ENCODE assay signal across 1 cellular context in the genomic region with DNA sequence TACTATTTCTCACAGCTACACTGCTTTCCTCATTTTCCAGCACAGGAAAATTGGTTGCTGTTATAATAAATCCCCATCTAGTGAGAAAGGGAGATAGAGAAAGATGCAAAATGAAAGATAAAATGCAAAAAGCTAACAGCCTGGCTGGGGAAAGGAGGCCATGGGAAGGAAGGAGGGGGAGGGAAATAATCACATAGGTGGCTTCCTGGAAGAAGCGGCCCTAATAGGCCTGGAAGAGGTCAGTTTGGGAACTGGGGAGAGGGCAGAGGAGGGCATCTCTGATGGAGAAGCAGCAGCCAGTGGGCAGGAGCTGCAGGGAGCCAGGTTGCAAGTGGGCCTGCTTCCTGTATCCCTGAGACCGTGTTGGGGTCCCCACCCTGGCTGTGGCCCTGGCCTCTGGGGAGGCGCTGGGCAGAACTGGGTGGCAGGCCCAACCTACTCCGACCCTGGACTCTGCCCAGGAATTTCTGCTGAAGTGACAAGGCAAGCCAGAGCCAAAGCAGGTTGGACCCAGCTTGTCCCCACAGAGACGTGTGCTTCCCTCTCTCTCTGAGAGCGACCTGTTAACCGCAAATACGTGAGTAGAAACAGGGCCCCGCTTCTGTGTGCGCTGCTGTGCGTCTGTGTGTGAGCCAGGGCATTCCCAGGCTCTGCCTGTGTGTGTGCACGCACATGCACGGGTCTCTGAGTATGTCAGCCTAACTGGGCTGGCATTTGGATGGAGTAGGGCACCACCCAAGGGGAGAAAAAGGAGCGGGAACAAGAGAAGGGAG.
TF ChIP-seq lines count a peak whose summit lies in the region.

No MANE protein-coding gene starts in this region.

TF ChIP-seq in HepG2, 621 proteins besides CTCF, POLR2A, EP300 and RAD21 (continued from another document and continues in another):
- TF ChIP-seq, protein P1, sequence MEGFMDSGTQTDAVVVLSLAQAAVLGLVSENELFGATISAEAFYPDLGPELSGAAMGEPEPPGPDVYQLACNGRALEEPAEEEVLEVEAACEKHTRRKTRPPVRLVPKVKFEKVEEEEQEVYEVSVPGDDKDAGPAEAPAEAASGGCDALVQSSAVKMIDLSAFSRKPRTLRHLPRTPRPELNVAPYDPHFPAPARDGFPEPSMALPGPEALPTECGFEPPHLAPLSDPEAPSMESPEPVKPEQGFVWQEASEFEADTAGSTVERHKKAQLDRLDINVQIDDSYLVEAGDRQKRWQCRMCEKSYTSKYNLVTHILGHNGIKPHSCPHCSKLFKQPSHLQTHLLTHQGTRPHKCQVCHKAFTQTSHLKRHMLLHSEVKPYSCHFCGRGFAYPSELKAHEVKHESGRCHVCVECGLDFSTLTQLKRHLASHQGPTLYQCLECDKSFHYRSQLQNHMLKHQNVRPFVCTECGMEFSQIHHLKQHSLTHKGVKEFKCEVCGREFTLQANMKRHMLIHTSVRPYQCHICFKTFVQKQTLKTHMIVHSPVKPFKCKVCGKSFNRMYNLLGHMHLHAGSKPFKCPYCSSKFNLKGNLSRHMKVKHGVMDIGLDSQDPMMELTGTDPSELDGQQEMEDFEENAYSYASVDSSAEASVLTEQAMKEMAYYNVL (CRISPR knock-in tag; IDR thresholded peaks at IDR 0.05; ENCODE audit: borderline replicate concordance) = peak; percentile 90; the same call in 1 of the 2 replicates
- TF ChIP-seq MED13 (CRISPR knock-in tag; IDR thresholded peaks at IDR 0.05) (no peak), KMT2B (CRISPR knock-in tag; IDR thresholded peaks at IDR 0.05) (no peak), ZSCAN9 (CRISPR knock-in tag; IDR thresholded peaks at IDR 0.05; ENCODE audit: borderline replicate concordance) (peak; percentile 35; the same call in 1 of the 2 replicates), ZNF12 (CRISPR knock-in tag; IDR thresholded peaks at IDR 0.05) (no peak), KAT8 (CRISPR knock-in tag; IDR thresholded peaks at IDR 0.05) (no peak), ZNF781 (CRISPR knock-in tag; IDR thresholded peaks at IDR 0.05; ENCODE audit: borderline replicate concordance, not compliant biosample characterization) (no peak), ZMYM3 (CRISPR knock-in tag; IDR thresholded peaks at IDR 0.05) (peak; percentile 90), AKAP8 (CRISPR knock-in tag; IDR thresholded peaks at IDR 0.05) (no peak), NR3C1 (CRISPR knock-in tag; IDR thresholded peaks at IDR 0.05) (no peak), HCFC1 (IDR thresholded peaks at IDR 0.05; ENCODE audit: low read depth, low read length) (no peak), ZFP82 (CRISPR knock-in tag; IDR thresholded peaks at IDR 0.05; ENCODE audit: borderline replicate concordance) (no peak), KLF12 (CRISPR knock-in tag; IDR thresholded peaks at IDR 0.05; ENCODE audit: borderline replicate concordance) (no peak), CHD2 (IDR thresholded peaks at IDR 0.05; ENCODE audit: low read depth, low read length) (no peak), ZNF274 (CRISPR knock-in tag; IDR thresholded peaks at IDR 0.05) (no peak), ISX (CRISPR knock-in tag; conservative IDR thresholded peaks at IDR 0.05) (no peak), ZFP37 (CRISPR knock-in tag; IDR thresholded peaks at IDR 0.05; ENCODE audit: borderline replicate concordance) (no peak), SKI (IDR thresholded peaks at IDR 0.05; ENCODE audit: partially characterized antibody) (peak; percentile 11), DNMT3B (CRISPR knock-in tag; conservative IDR thresholded peaks at IDR 0.05) (no peak), MXI1 (IDR thresholded peaks at IDR 0.05; ENCODE audit: borderline replicate concordance, low read depth, low read length) (peak; percentile 30; the same call in 1 of the 3 replicates), ZNF501 (CRISPR knock-in tag; IDR thresholded peaks at IDR 0.05) (peak; percentile 73), ZNF430 (CRISPR knock-in tag; IDR thresholded peaks at IDR 0.05) (peak; percentile 61; the same call in 1 of the 2 replicates), ZNF263 (CRISPR knock-in tag; IDR thresholded peaks at IDR 0.05) (no peak), ARHGAP35 (CRISPR knock-in tag; IDR thresholded peaks at IDR 0.05; ENCODE audit: borderline replicate concordance) (no peak), SOX6 (IDR thresholded peaks at IDR 0.05) (no peak), SOX6 (CRISPR knock-in tag; IDR thresholded peaks at IDR 0.05) (no peak), ZNF652 (CRISPR knock-in tag; IDR thresholded peaks at IDR 0.05; ENCODE audit: borderline replicate concordance, low read depth) (no peak), ZNF543 (CRISPR knock-in tag; IDR thresholded peaks at IDR 0.05) (peak; percentile 75; the same call in 1 of the 2 replicates), IRX3 (CRISPR knock-in tag; IDR thresholded peaks at IDR 0.05; ENCODE audit: borderline replicate concordance, low read depth) (no peak), FOXA3 (CRISPR knock-in tag; IDR thresholded peaks at IDR 0.05) (no peak; the same call in 1 of the 2 replicates), TRIM24 (CRISPR knock-in tag; IDR thresholded peaks at IDR 0.05) (no peak), ARNTL (CRISPR knock-in tag; IDR thresholded peaks at IDR 0.05) (peak; percentile 71)
- TF ChIP-seq, protein P2, sequence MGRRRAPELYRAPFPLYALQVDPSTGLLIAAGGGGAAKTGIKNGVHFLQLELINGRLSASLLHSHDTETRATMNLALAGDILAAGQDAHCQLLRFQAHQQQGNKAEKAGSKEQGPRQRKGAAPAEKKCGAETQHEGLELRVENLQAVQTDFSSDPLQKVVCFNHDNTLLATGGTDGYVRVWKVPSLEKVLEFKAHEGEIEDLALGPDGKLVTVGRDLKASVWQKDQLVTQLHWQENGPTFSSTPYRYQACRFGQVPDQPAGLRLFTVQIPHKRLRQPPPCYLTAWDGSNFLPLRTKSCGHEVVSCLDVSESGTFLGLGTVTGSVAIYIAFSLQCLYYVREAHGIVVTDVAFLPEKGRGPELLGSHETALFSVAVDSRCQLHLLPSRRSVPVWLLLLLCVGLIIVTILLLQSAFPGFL (CRISPR knock-in tag; IDR thresholded peaks at IDR 0.05) = no peak
- TF ChIP-seq, protein P3, sequence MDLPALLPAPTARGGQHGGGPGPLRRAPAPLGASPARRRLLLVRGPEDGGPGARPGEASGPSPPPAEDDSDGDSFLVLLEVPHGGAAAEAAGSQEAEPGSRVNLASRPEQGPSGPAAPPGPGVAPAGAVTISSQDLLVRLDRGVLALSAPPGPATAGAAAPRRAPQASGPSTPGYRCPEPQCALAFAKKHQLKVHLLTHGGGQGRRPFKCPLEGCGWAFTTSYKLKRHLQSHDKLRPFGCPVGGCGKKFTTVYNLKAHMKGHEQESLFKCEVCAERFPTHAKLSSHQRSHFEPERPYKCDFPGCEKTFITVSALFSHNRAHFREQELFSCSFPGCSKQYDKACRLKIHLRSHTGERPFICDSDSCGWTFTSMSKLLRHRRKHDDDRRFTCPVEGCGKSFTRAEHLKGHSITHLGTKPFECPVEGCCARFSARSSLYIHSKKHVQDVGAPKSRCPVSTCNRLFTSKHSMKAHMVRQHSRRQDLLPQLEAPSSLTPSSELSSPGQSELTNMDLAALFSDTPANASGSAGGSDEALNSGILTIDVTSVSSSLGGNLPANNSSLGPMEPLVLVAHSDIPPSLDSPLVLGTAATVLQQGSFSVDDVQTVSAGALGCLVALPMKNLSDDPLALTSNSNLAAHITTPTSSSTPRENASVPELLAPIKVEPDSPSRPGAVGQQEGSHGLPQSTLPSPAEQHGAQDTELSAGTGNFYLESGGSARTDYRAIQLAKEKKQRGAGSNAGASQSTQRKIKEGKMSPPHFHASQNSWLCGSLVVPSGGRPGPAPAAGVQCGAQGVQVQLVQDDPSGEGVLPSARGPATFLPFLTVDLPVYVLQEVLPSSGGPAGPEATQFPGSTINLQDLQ (CRISPR knock-in tag; IDR thresholded peaks at IDR 0.05) = no peak
- TF ChIP-seq, protein P4, sequence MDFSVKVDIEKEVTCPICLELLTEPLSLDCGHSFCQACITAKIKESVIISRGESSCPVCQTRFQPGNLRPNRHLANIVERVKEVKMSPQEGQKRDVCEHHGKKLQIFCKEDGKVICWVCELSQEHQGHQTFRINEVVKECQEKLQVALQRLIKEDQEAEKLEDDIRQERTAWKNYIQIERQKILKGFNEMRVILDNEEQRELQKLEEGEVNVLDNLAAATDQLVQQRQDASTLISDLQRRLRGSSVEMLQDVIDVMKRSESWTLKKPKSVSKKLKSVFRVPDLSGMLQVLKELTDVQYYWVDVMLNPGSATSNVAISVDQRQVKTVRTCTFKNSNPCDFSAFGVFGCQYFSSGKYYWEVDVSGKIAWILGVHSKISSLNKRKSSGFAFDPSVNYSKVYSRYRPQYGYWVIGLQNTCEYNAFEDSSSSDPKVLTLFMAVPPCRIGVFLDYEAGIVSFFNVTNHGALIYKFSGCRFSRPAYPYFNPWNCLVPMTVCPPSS (IDR thresholded peaks at IDR 0.05) = no peak
- TF ChIP-seq, protein P5, sequence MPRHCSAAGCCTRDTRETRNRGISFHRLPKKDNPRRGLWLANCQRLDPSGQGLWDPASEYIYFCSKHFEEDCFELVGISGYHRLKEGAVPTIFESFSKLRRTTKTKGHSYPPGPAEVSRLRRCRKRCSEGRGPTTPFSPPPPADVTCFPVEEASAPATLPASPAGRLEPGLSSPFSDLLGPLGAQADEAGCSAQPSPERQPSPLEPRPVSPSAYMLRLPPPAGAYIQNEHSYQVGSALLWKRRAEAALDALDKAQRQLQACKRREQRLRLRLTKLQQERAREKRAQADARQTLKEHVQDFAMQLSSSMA (CRISPR knock-in tag; IDR thresholded peaks at IDR 0.05) = no peak
- TF ChIP-seq, protein P6, sequence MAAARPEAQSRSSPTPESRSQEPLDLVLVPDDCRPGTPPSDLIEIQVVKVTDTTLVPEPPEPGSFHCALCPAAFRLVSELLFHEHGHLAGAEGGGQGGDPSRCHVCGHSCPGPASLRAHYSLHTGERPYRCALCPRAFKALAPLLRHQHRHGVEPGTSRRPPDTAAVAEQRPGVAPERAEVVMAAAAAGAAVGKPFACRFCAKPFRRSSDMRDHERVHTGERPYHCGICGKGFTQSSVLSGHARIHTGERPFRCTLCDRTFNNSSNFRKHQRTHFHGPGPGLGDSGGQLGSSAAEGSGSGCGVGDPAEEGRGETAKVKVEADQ (CRISPR knock-in tag; IDR thresholded peaks at IDR 0.05; ENCODE audit: borderline replicate concordance) = 0 out of 2 replicates have a peak, but pooled peaks have one; percentile 42
- TF ChIP-seq, protein P7, sequence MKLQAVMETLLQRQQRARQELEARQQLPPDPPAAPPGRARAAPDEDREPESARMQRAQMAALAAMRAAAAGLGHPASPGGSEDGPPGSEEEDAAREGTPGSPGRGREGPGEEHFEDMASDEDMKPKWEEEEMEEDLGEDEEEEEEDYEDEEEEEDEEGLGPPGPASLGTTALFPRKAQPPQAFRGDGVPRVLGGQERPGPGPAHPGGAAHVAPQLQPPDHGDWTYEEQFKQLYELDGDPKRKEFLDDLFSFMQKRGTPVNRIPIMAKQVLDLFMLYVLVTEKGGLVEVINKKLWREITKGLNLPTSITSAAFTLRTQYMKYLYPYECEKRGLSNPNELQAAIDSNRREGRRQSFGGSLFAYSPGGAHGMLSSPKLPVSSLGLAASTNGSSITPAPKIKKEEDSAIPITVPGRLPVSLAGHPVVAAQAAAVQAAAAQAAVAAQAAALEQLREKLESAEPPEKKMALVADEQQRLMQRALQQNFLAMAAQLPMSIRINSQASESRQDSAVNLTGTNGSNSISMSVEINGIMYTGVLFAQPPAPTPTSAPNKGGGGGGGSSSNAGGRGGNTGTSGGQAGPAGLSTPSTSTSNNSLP (IDR thresholded peaks at IDR 0.05; ENCODE audit: low read depth, low read length) = no peak
- TF ChIP-seq, protein P8, sequence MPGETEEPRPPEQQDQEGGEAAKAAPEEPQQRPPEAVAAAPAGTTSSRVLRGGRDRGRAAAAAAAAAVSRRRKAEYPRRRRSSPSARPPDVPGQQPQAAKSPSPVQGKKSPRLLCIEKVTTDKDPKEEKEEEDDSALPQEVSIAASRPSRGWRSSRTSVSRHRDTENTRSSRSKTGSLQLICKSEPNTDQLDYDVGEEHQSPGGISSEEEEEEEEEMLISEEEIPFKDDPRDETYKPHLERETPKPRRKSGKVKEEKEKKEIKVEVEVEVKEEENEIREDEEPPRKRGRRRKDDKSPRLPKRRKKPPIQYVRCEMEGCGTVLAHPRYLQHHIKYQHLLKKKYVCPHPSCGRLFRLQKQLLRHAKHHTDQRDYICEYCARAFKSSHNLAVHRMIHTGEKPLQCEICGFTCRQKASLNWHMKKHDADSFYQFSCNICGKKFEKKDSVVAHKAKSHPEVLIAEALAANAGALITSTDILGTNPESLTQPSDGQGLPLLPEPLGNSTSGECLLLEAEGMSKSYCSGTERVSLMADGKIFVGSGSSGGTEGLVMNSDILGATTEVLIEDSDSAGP (CRISPR knock-in tag; IDR thresholded peaks at IDR 0.05; ENCODE audit: borderline replicate concordance) = peak; percentile 41; the same call in 1 of the 2 replicates
- TF ChIP-seq, protein P9, sequence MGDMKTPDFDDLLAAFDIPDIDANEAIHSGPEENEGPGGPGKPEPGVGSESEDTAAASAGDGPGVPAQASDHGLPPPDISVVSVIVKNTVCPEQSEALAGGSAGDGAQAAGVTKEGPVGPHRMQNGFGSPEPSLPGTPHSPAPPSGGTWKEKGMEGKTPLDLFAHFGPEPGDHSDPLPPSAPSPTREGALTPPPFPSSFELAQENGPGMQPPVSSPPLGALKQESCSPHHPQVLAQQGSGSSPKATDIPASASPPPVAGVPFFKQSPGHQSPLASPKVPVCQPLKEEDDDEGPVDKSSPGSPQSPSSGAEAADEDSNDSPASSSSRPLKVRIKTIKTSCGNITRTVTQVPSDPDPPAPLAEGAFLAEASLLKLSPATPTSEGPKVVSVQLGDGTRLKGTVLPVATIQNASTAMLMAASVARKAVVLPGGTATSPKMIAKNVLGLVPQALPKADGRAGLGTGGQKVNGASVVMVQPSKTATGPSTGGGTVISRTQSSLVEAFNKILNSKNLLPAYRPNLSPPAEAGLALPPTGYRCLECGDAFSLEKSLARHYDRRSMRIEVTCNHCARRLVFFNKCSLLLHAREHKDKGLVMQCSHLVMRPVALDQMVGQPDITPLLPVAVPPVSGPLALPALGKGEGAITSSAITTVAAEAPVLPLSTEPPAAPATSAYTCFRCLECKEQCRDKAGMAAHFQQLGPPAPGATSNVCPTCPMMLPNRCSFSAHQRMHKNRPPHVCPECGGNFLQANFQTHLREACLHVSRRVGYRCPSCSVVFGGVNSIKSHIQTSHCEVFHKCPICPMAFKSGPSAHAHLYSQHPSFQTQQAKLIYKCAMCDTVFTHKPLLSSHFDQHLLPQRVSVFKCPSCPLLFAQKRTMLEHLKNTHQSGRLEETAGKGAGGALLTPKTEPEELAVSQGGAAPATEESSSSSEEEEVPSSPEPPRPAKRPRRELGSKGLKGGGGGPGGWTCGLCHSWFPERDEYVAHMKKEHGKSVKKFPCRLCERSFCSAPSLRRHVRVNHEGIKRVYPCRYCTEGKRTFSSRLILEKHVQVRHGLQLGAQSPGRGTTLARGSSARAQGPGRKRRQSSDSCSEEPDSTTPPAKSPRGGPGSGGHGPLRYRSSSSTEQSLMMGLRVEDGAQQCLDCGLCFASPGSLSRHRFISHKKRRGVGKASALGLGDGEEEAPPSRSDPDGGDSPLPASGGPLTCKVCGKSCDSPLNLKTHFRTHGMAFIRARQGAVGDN (CRISPR knock-in tag; IDR thresholded peaks at IDR 0.05) = peak; percentile 96
- TF ChIP-seq, protein P10, sequence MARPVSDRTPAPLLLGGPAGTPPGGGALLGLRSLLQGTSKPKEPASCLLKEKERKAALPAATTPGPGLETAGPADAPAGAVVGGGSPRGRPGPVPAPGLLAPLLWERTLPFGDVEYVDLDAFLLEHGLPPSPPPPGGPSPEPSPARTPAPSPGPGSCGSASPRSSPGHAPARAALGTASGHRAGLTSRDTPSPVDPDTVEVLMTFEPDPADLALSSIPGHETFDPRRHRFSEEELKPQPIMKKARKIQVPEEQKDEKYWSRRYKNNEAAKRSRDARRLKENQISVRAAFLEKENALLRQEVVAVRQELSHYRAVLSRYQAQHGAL (CRISPR knock-in tag; IDR thresholded peaks at IDR 0.05; ENCODE audit: not compliant biosample characterization) = no peak
